ENCODE assay signal across 13 cellular contexts in genomic region chr9:136725612-136726011, GRCh38. TPM values are rescaled to one million over a fixed set of nuclear protein-coding genes. Genes with fewer than 3 reads are reported as not detected.
DNase-seq lines count a peak whose midpoint lies in the region; ATAC-seq and TF ChIP-seq lines count a peak whose summit lies in the region.
"Had no signal": no experiment of that assay in that cellular context is flagged by ENCODE, and none has a peak within 500 bp of the region (broad histone marks: within the 10 kb centered on the region; RNA-seq: fewer than 3 reads in every experiment).

No MANE protein-coding gene starts in this region.

- TF ChIP-seq CTCF in WTC11 (IDR thresholded peaks at IDR 0.05) = no peak
- no peak for TF ChIP-seq CTCF in fibroblast of villous mesenchyme (IDR thresholded peaks at IDR 0.05; ENCODE audit: insufficient read depth, low read depth, low read length)
- no peak for TF ChIP-seq CTCF in smooth muscle cell (IDR thresholded peaks at IDR 0.05; ENCODE audit: borderline replicate concordance, insufficient read depth, poor library complexity, severe bottlenecking)
- no peak for TF ChIP-seq CTCF in GM13976 (IDR thresholded peaks at IDR 0.05; ENCODE audit: borderline replicate concordance, control extremely low read depth, extremely low read depth, insufficient read depth, missing control alignments)

- H3K9me3 Mint-ChIP-seq in activated T-cell treated with anti-CD3 and anti-CD28 coated beads, Interleukin-2, amount 50 U/mL, for 24 hours = no peaks in the 10 kb centered on the region
- H3K9me3 Mint-ChIP-seq in WTC11 = no peaks in the 10 kb centered on the region

- no peak overlapping the region for H3K9ac ChIP-seq in smooth muscle cell (ENCODE audit: low read depth)

- DNase-seq in activated T-cell treated with anti-CD3 and anti-CD28 coated beads, Interleukin-2, amount 50 U/mL, for 24 hours = no peak
- DNase-seq in activated T-cell treated with anti-CD3 and anti-CD28 coated beads, Interleukin-2, amount 50 U/mL, for 1 hour = no peak
- no peak for DNase-seq in WTC11 (ENCODE audit: low spot score)
- DNase-seq in fibroblast of villous mesenchyme (ENCODE audit: low read depth) = peak; percentile 43
- DNase-seq in smooth muscle cell (lab: John Stamatoyannopoulos, UW; ENCODE audit: unreplicated experiment) = no peak
- DNase-seq in GM13976 (ENCODE audit: low spot score) = no peak
- no peak for DNase-seq in NCI-H2196 (lab: John Stamatoyannopoulos, UW; ENCODE audit: unreplicated experiment)
- DNase-seq in NCI-H1417 (lab: John Stamatoyannopoulos, UW) = no peak
- DNase-seq: Calu3, NCI-H2081 treated with DMSO at 0.1 percent for 48 hours, occipital lobe had no signal

- peaks cover 78% of the 10 kb centered on the region for H4K20me1 ChIP-seq in smooth muscle cell (ENCODE audit: low read depth)

- no peaks in the 10 kb centered on the region for H3K36me3 ChIP-seq in smooth muscle cell (ENCODE audit: low read depth)

- POLR2A ChIA-PET in WTC11 (lab: Charles Lee) = no interaction called here

- H2AFZ ChIP-seq in smooth muscle cell (ENCODE audit: low read depth) = no peak overlapping the region

- peak overlapping the region; percentile 98 for H3K4me3 Mint-ChIP-seq in activated T-cell treated with anti-CD3 and anti-CD28 coated beads, Interleukin-2, amount 50 U/mL, for 24 hours
- peak overlapping the region; percentile 99 for H3K4me3 Mint-ChIP-seq in WTC11

- peaks cover 17% of the 10 kb centered on the region for H3K4me1 ChIP-seq in smooth muscle cell (ENCODE audit: low read depth)

- in situ Hi-C loops in GM13976 (cut with MboI; ENCODE audit: low sequenced_read_pairs, unreplicated experiment) = no loop called here

- peaks cover 37% of the 10 kb centered on the region for H3K4me1 Mint-ChIP-seq in activated T-cell treated with anti-CD3 and anti-CD28 coated beads, Interleukin-2, amount 50 U/mL, for 24 hours (ENCODE audit: low read depth)
- peaks cover 17% of the 10 kb centered on the region for H3K4me1 Mint-ChIP-seq in WTC11

- CTCF ChIA-PET in WTC11 (lab: Charles Lee) = interaction anchor here (0.7 kb wide), 1 partner anchor 496 kb away, joined by 5 read pairs; the partner anchor contains the start of gene RNF208

- H3K4me3 ChIP-seq in fibroblast of villous mesenchyme (ENCODE audit: low read depth, low read length) (peak overlapping the region; percentile 95), smooth muscle cell (peak overlapping the region; percentile 98)

- H3K27me3 ChIP-seq in smooth muscle cell (ENCODE audit: low read depth) = no peaks in the 10 kb centered on the region

- H3K27me3 Mint-ChIP-seq in activated T-cell treated with anti-CD3 and anti-CD28 coated beads, Interleukin-2, amount 50 U/mL, for 24 hours = no peaks in the 10 kb centered on the region
- no peaks in the 10 kb centered on the region for H3K27me3 Mint-ChIP-seq in WTC11 (ENCODE audit: low read depth)

- peaks cover 62% of the 10 kb centered on the region for H3K36me3 Mint-ChIP-seq in activated T-cell treated with anti-CD3 and anti-CD28 coated beads, Interleukin-2, amount 50 U/mL, for 24 hours (ENCODE audit: low read depth)
- peaks cover 39% of the 10 kb centered on the region for H3K36me3 Mint-ChIP-seq in WTC11

- no peaks in the 10 kb centered on the region for H3F3A ChIP-seq in smooth muscle cell (ENCODE audit: low read depth)

- H3K4me2 ChIP-seq in smooth muscle cell = peak overlapping the region; percentile 97

- H3K9me3 ChIP-seq in smooth muscle cell (replicated peaks; ENCODE audit: low read depth) = no peaks in the 10 kb centered on the region

- ATAC-seq in WTC11 = no peak

- WGBS in smooth muscle cell (ENCODE audit: low lambda C conversion rate) = 40% methylated on average over 10 of the region's 10 CpGs

- H3K27ac ChIP-seq in smooth muscle cell (ENCODE audit: low read depth) = peak overlapping the region; percentile 63

- H3K27ac Mint-ChIP-seq in activated T-cell treated with anti-CD3 and anti-CD28 coated beads, Interleukin-2, amount 50 U/mL, for 24 hours = peak overlapping the region; percentile 99
- peak overlapping the region; percentile 63 for H3K27ac Mint-ChIP-seq in WTC11

- H3K79me2 ChIP-seq in smooth muscle cell (ENCODE audit: low read depth) = peaks cover 35% of the 10 kb centered on the region

TF ChIP-seq in WTC11, 78 proteins besides CTCF, POLR2A, EP300 and RAD21:
- TF ChIP-seq E2F4 (CRISPR knock-in tag; IDR thresholded peaks at IDR 0.05; ENCODE audit: borderline replicate concordance, low read depth) (no peak), ATF3 (CRISPR knock-in tag; conservative IDR thresholded peaks at IDR 0.05) (0 out of 2 replicates have a peak, but pooled peaks have one; percentile 15), SMAD3 (CRISPR knock-in tag; IDR thresholded peaks at IDR 0.05; ENCODE audit: borderline replicate concordance) (no peak)

RNA-seq across cellular contexts. Expression of gene DIPK1B, which starts 13.2 kb away (rescaled TPM):
- total RNA-seq in WTC11 (2021) = 45.4 to 49.8 TPM (median 48.9 TPM) in 3 replicates
- under 0.01 and 0.43 TPM in 2 replicates for total RNA-seq in fibroblast of villous mesenchyme
- total RNA-seq in smooth muscle cell = 14.6 and 25.5 TPM in 2 replicates
- polyA plus RNA-seq in smooth muscle cell = 57.8 and 58.5 TPM in 2 replicates

RNA-seq across cellular contexts. Expression of gene LCN10, which starts 17.1 kb away (rescaled TPM):
- 2.4 to 3.7 TPM (median 3.3 TPM) in 3 replicates for total RNA-seq in WTC11 (2021)
- under 0.01 TPM in 1 of 2 replicates, not detected in the other for total RNA-seq in fibroblast of villous mesenchyme
- not detected in 2 replicates for total RNA-seq in smooth muscle cell
- not detected in 2 replicates for polyA plus RNA-seq in smooth muscle cell
- total RNA-seq: H4, occipital lobe, urinary bladder had no signal

RNA-seq across cellular contexts. Expression of gene LCN6, which starts 22.7 kb away (rescaled TPM):
- total RNA-seq in WTC11 (2021) = not detected in 3 replicates
- total RNA-seq in fibroblast of villous mesenchyme = not detected in 2 replicates
- total RNA-seq in smooth muscle cell = not detected in 2 replicates
- polyA plus RNA-seq in smooth muscle cell = not detected in 2 replicates
- total RNA-seq: Calu3, H4, occipital lobe, urinary bladder had no signal

RNA-seq across cellular contexts. Expression of gene LCN8, which starts 32.4 kb away (rescaled TPM):
- total RNA-seq in WTC11 (2021) (0.21 TPM in 1 of 3 replicates, not detected in the others), fibroblast of villous mesenchyme (not detected in 2 replicates), smooth muscle cell (not detected in 2 replicates)
- polyA plus RNA-seq in smooth muscle cell = not detected in 2 replicates
- total RNA-seq: Calu3, H4, occipital lobe, urinary bladder had no signal
- polyA plus RNA-seq: urinary bladder had no signal

RNA-seq across cellular contexts. Expression of gene AGPAT2, which starts 38.4 kb away (rescaled TPM):
- 40.2 to 42.2 TPM (median 41.2 TPM) in 3 replicates for total RNA-seq in WTC11 (2021)
- total RNA-seq in fibroblast of villous mesenchyme = 31.5 and 34.5 TPM in 2 replicates
- 42.9 and 48.6 TPM in 2 replicates for total RNA-seq in smooth muscle cell
- 105 and 122 TPM in 2 replicates for polyA plus RNA-seq in smooth muscle cell

Comparison
In these comparisons a context has a peak if more than half of its experiments do, and no peak if none do; other contexts are left out.
1. RNA of gene DIPK1B, which starts 13.2 kb away (total RNA-seq): 45.4 to 49.8 TPM in WTC11 and 14.6 to 25.5 TPM in smooth muscle cell; under 0.01 to 0.43 TPM in fibroblast of villous mesenchyme; every median in the first group is over 10 times any median in the second.